28 cellular contexts compared by ENCODE assay signal in the genomic region with DNA sequence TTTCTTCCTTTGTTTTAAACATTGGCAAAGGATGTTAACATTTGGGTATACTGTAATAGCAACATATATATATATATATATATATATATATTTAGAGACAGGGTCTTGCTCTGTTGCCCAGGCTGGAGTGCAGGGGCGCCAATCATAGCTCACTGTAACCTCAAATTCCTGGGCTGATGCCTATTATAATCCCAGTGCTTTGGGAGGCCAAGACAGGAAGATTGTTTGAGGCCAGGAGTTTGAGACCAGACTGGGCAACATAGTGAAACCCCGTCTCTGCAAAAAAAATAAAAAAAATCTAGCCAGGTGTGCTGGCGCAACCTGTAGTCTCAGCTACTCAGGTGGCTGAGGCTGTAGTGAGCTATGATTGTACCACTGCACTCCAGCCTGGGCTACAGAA. TPM values are rescaled to one million over a fixed set of nuclear protein-coding genes. Genes with fewer than 3 reads are reported as not detected.
DNase-seq lines count a peak whose midpoint lies in the region; ATAC-seq and TF ChIP-seq lines count a peak whose summit lies in the region.
"Had no signal": no experiment of that assay in that cellular context is flagged by ENCODE, and none has a peak within 500 bp of the region (broad histone marks: within the 10 kb centered on the region; RNA-seq: fewer than 3 reads in every experiment).

No MANE protein-coding gene starts in this region.

- CTCF ChIA-PET in HEK293 (lab: Yijun Ruan, JAX) (interaction anchor here (0.6 to 1.1 kb wide), 3 partner anchors 24 to 61 kb away, joined by 3 to 4 read pairs (median 3); no protein-coding TSS in a partner anchor), RWPE1 (lab: Yijun Ruan, JAX) (no interaction called here)

- H3K9me3 ChIP-seq in HEK293 (ENCODE audit: control insufficient read depth, insufficient read depth, low read depth, low read length): no peaks in the 10 kb centered on the region
- H3K9me3 ChIP-seq: A549; BE2C; BLaER1; BLaER1 treated with 17β-estradiol and CSF1 and Interleukin-3, amounts not matched to agents 10 nM and 100 nM; Caco-2 had no signal

- POLR2A ChIA-PET in HEK293 (lab: Yijun Ruan, JAX): interaction anchor here (1.7 kb wide), 1 partner anchor 34 kb away, joined by 9 read pairs; the partner anchor contains the start of gene SERTAD1
- POLR2A ChIA-PET in RWPE1 (lab: Yijun Ruan, JAX; ENCODE audit: low non-redundant PET): no interaction called here

- DNase-seq in RWPE1 (ENCODE audit: low spot score): no peak
- no peak for DNase-seq in foreskin keratinocyte
- DNase-seq: 8988T; ACHN; AML-193; BE2C; C1 segment of cervical spinal cord; Caco-2; Calu3; CD4-positive, alpha-beta memory T cell; CD4-positive, alpha-beta T cell; CD4-positive, CD25-positive, alpha-beta regulatory T cell; CD8-positive, alpha-beta memory T cell; CD8-positive, alpha-beta T cell; COR-L47; DMS 273 treated with DMSO at 0.1 percent for 48 hours; DMS153; DMS53; DMS79; DMS79 treated with DMSO at 0.1 percent for 48 hours; DND-41; EL had no signal

- TF ChIP-seq CTCF in HEK293 (tag by site-specific recombination; IDR thresholded peaks at IDR 0.05) (no peak), RWPE1 (conservative IDR thresholded peaks at IDR 0.05; ENCODE audit: low read depth) (no peak), foreskin keratinocyte (conservative IDR thresholded peaks at IDR 0.05) (no peak)

- no peaks in the 10 kb centered on the region for H3K27me3 ChIP-seq in foreskin keratinocyte
- H3K27me3 ChIP-seq: BE2C; BLaER1; BLaER1 treated with 17β-estradiol and CSF1 and Interleukin-3, amounts not matched to agents 10 nM and 100 nM had no signal

- H3K36me3 ChIP-seq in HEK293 (ENCODE audit: control insufficient read depth in 2 of 2, insufficient read depth in 1 of 2, low read length in 2 of 2): peaks cover 3 to 13% of the 10 kb centered on the region in 2 experiments; a peak in 2 of 3 replicates
- H3K36me3 ChIP-seq: BE2C, BLaER1 had no signal

- H3K27ac ChIP-seq in HEK293 (ENCODE audit: extremely low read depth, low read depth, low read length) (no peak overlapping the region), RWPE1 (peak overlapping the region; percentile 43; the same call in 1 of the 2 replicates), foreskin keratinocyte (no peak overlapping the region)
- H3K27ac ChIP-seq: A549, BLaER1 had no signal

- ATAC-seq in GM18909 (IDR thresholded peaks at IDR 0.05; ENCODE audit: poor library complexity, unreplicated experiment): no peak
- no peak for ATAC-seq in foreskin keratinocyte
- ATAC-seq: A549; CD8-positive, alpha-beta T cell had no signal

- H3K4me1 ChIP-seq in HEK293 (ENCODE audit: control insufficient read depth, insufficient read depth, low read length) (peaks cover 5% of the 10 kb centered on the region), foreskin keratinocyte (no peaks in the 10 kb centered on the region)

- H3K4me3 ChIP-seq in HEK293 (ENCODE audit: low read depth, low read length): no peak overlapping the region
- H3K4me3 ChIP-seq: A549; BLaER1; BLaER1 treated with 17β-estradiol and CSF1 and Interleukin-3, amounts not matched to agents 10 nM and 100 nM had no signal

TF ChIP-seq in HEK293, 187 proteins besides CTCF, POLR2A, EP300 and RAD21:
- TF ChIP-seq ZNF785 (tag by site-specific recombination; IDR thresholded peaks at IDR 0.05): no peak
- no peak for TF ChIP-seq ZFP69B (tag by site-specific recombination; IDR thresholded peaks at IDR 0.05)
- peak; percentile 97 for TF ChIP-seq ZNF121 (tag by site-specific recombination; IDR thresholded peaks at IDR 0.05)
- TF ChIP-seq ZNF473 (tag by site-specific recombination; IDR thresholded peaks at IDR 0.05): no peak

RNA-seq across cellular contexts. Expression of gene BLVRB, which starts 5.4 kb away (rescaled TPM):
- total RNA-seq in foreskin keratinocyte: 75.3 and 79.6 TPM in 2 replicates
- 101 and 124 TPM in 2 replicates for polyA plus RNA-seq in foreskin keratinocyte

RNA-seq across cellular contexts. Expression of gene SPTBN4, which starts 6.6 kb away (rescaled TPM):
- total RNA-seq in foreskin keratinocyte: 0.56 and 0.92 TPM in 2 replicates
- polyA plus RNA-seq in foreskin keratinocyte: 0.51 and 0.52 TPM in 2 replicates
- total RNA-seq: CD4-positive, CD25-positive, alpha-beta regulatory T cell had no signal
- polyA plus RNA-seq: CD14-positive monocyte; CD4-positive, CD25-positive, alpha-beta regulatory T cell; CD8-positive, alpha-beta memory T cell had no signal

RNA-seq across cellular contexts. Expression of gene SERTAD3, which starts 16.1 kb away (rescaled TPM):
- total RNA-seq in foreskin keratinocyte: 23.3 and 29.6 TPM in 2 replicates
- polyA plus RNA-seq in foreskin keratinocyte: 22.3 and 24.1 TPM in 2 replicates

RNA-seq across cellular contexts. Expression of gene SERTAD1, which starts 34.4 kb away (rescaled TPM):
- total RNA-seq in foreskin keratinocyte: 12.4 and 14.3 TPM in 2 replicates
- 15.6 and 19.8 TPM in 2 replicates for polyA plus RNA-seq in foreskin keratinocyte

RNA-seq across cellular contexts. Expression of gene PRX, which starts 47.0 kb away (rescaled TPM):
- total RNA-seq in foreskin keratinocyte: 0.95 TPM in 2 replicates
- polyA plus RNA-seq in foreskin keratinocyte: 0.53 and 0.77 TPM in 2 replicates
